In the genomic region with DNA sequence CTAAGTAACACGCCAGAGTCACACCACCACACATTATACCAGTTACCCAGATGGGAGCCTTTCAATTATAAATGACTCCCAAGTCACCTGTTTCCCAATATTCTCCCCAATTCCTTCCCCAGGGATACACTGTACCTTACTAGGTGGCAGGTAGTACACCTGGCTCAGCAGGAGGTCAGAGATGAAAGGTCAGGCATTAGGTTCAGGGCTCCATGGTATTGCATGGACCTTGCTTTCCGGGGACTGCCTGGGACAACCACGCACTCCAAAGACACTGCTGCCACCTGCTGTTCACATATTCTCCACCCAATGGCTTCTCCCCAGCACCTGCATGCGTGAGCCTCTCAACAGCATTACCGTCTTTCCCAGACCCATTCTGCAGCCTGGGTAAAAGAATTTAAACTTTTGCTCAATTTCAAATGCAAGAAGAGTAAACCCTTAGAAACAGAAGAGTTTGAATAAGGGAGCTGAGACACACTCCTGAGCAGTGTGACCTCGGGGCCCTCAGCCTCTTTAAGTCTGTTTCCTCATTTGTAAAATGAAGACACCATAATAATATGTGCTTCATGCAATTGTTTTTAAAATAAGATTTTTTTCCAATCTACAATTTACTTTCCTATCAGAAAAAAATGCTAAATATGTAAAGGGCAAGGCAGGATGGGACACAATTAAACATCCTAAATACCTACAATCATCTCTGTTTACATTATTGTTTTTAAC, we compare ENCODE assay signal across 1 cellular context.
TF ChIP-seq lines count a peak whose summit lies in the region.

No MANE protein-coding gene starts in this region.

TF ChIP-seq in HepG2, 621 proteins besides CTCF, POLR2A, EP300 and RAD21 (continued from another document):
- TF ChIP-seq, protein P1, sequence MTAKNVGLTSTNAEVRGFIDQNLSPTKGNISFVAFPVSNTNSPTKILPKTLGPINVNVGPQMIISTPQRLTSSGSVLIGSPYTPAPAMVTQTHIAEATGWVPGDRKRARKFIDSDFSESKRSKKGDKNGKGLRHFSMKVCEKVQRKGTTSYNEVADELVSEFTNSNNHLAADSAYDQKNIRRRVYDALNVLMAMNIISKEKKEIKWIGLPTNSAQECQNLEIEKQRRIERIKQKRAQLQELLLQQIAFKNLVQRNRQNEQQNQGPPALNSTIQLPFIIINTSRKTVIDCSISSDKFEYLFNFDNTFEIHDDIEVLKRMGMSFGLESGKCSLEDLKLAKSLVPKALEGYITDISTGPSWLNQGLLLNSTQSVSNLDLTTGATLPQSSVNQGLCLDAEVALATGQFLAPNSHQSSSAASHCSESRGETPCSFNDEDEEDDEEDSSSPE (CRISPR knock-in tag; IDR thresholded peaks at IDR 0.05) = no peak
- TF ChIP-seq FOXM1 (CRISPR knock-in tag; IDR thresholded peaks at IDR 0.05) = no peak
- no peak for TF ChIP-seq ZNF616 (CRISPR knock-in tag; IDR thresholded peaks at IDR 0.05; ENCODE audit: low read depth)
- TF ChIP-seq SSRP1 (CRISPR knock-in tag; IDR thresholded peaks at IDR 0.05) = peak; percentile 65; the same call in 1 of the 2 replicates
- TF ChIP-seq ZNF350 (CRISPR knock-in tag; IDR thresholded peaks at IDR 0.05; ENCODE audit: borderline replicate concordance, low read depth) = peak; percentile 60; the same call in 1 of the 2 replicates
- TF ChIP-seq ZBTB42 (CRISPR knock-in tag; IDR thresholded peaks at IDR 0.05) = no peak
- 0 out of 2 replicates have a peak, but pooled peaks have one; percentile 38 for TF ChIP-seq ELF3 (CRISPR knock-in tag; IDR thresholded peaks at IDR 0.05)
- TF ChIP-seq YEATS2 (CRISPR knock-in tag; IDR thresholded peaks at IDR 0.05; ENCODE audit: borderline replicate concordance) = peak; percentile 23; the same call in 1 of the 2 replicates
- no peak for TF ChIP-seq GTF3A (CRISPR knock-in tag; conservative IDR thresholded peaks at IDR 0.05)
- TF ChIP-seq ZBTB43 (CRISPR knock-in tag; conservative IDR thresholded peaks at IDR 0.05) = no peak
- peak; percentile 89; the same call in 1 of the 2 replicates for TF ChIP-seq ZNF580 (CRISPR knock-in tag; IDR thresholded peaks at IDR 0.05; ENCODE audit: borderline replicate concordance, low read depth)
- TF ChIP-seq KAT7 (CRISPR knock-in tag; IDR thresholded peaks at IDR 0.05; ENCODE audit: borderline replicate concordance) = no peak
